ENCODE assay signal across 25 cellular contexts in genomic region chr5:91095786-91096380, GRCh38.
"Had no signal": no experiment of that assay in that cellular context is flagged by ENCODE, and none has a peak within 500 bp of the region (broad histone marks: within the 10 kb centered on the region; RNA-seq: fewer than 3 reads in every experiment).

No MANE protein-coding gene starts in this region.

- H3K27ac Mint-ChIP-seq: activated CD8-positive, alpha-beta T cell treated with anti-CD3 and anti-CD28 coated beads, Interleukin-2, amount 10 ng/mL, durations not matched to agents 7 days and 5 days; activated naive CD8-positive, alpha-beta T cell treated with anti-CD3 and anti-CD28 coated beads for 36 hours; activated T-cell treated with anti-CD3 and anti-CD28 coated beads, Interleukin-2, amount 50 U/mL, for 24 hours; activated T-helper 17 cell treated with anti-CD3 and anti-CD28 coated beads, Interleukin-2, amount 50 U/mL, for 72 hours; mesothelial cell of epicardium; naive thymus-derived CD8-positive, alpha-beta T cell had no signal

- H3K4me1 Mint-ChIP-seq: activated T-helper 17 cell treated with anti-CD3 and anti-CD28 coated beads, Interleukin-2, amount 50 U/mL, for 72 hours had no signal

- H3K36me3 ChIP-seq: gastroesophageal sphincter, left ventricle myocardium inferior, sigmoid colon, upper lobe of left lung, WERI-Rb-1 had no signal

- H3K27ac ChIP-seq: gastroesophageal sphincter, left ventricle myocardium inferior, sigmoid colon, testis, WERI-Rb-1 had no signal

- DNase-seq: activated CD4-positive, alpha-beta T cell treated with anti-CD3 and anti-CD28 coated beads for 1 hour; activated CD4-positive, alpha-beta T cell treated with anti-CD3 and anti-CD28 coated beads, Interleukin-2, amount 50 U/mL, for 1 hour; activated CD8-positive, alpha-beta T cell treated with anti-CD3 and anti-CD28 coated beads, Interleukin-2, amount 10 ng/mL, durations not matched to agents 7 days and 5 days; activated naive CD4-positive, alpha-beta T cell; activated naive CD8-positive, alpha-beta T cell treated with anti-CD3 and anti-CD28 coated beads for 36 hours; activated T-cell treated with anti-CD3 and anti-CD28 coated beads, Interleukin-2, amount 50 U/mL, for 24 hours; central memory CD4-positive, alpha-beta T cell; effector memory CD4-positive, alpha-beta T cell; head of caudate nucleus; hypothalamus; left ventricle myocardium inferior; naive thymus-derived CD8-positive, alpha-beta T cell; retina; sigmoid colon; stimulated activated CD4-positive, alpha-beta T cell treated with anti-CD3 and anti-CD28 coated beads, Interleukin-2, amount 100 ng/mL, for 48 hours; stimulated activated CD8-positive, alpha-beta memory T cell treated with anti-CD3 and anti-CD28 coated beads, Interleukin-4, amount 100 ng/mL, for 48 hours; stimulated activated naive CD4-positive, alpha-beta T cell; SW 1271; testis; upper lobe of left lung; WERI-Rb-1 had no signal

- ATAC-seq: activated CD8-positive, alpha-beta T cell treated with anti-CD3 and anti-CD28 coated beads, Interleukin-2, amount 10 ng/mL, durations not matched to agents 7 days and 5 days; activated T-helper 17 cell treated with anti-CD3 and anti-CD28 coated beads, Interleukin-2, amount 50 U/mL, for 72 hours; gastroesophageal sphincter; naive thymus-derived CD8-positive, alpha-beta T cell had no signal

- H3K9me3 ChIP-seq: gastroesophageal sphincter, left ventricle myocardium inferior, sigmoid colon, testis, upper lobe of left lung had no signal

- H3K9me3 Mint-ChIP-seq: activated naive CD8-positive, alpha-beta T cell treated with anti-CD3 and anti-CD28 coated beads for 36 hours; activated T-cell treated with anti-CD3 and anti-CD28 coated beads, Interleukin-2, amount 50 U/mL, for 24 hours; activated T-helper 17 cell treated with anti-CD3 and anti-CD28 coated beads, Interleukin-2, amount 50 U/mL, for 72 hours; mesothelial cell of epicardium; naive thymus-derived CD8-positive, alpha-beta T cell had no signal

- H3K4me3 ChIP-seq: gastroesophageal sphincter, left ventricle myocardium inferior, sigmoid colon, testis, upper lobe of left lung had no signal

- H3K27me3 ChIP-seq: gastroesophageal sphincter, sigmoid colon, testis, upper lobe of left lung had no signal

- H3K36me3 Mint-ChIP-seq: activated naive CD8-positive, alpha-beta T cell treated with anti-CD3 and anti-CD28 coated beads for 36 hours; mesothelial cell of epicardium; naive thymus-derived CD8-positive, alpha-beta T cell had no signal

- H3K4me1 ChIP-seq: testis had no signal

- H3K4me3 Mint-ChIP-seq: activated CD8-positive, alpha-beta T cell treated with anti-CD3 and anti-CD28 coated beads, Interleukin-2, amount 10 ng/mL, durations not matched to agents 7 days and 5 days; activated naive CD8-positive, alpha-beta T cell treated with anti-CD3 and anti-CD28 coated beads for 36 hours; activated T-cell treated with anti-CD3 and anti-CD28 coated beads, Interleukin-2, amount 50 U/mL, for 24 hours; activated T-helper 17 cell treated with anti-CD3 and anti-CD28 coated beads, Interleukin-2, amount 50 U/mL, for 72 hours; mesothelial cell of epicardium; naive thymus-derived CD8-positive, alpha-beta T cell had no signal

- FAIRE-seq: astrocyte had no signal
